ENCODE assay signal across 15 cellular contexts in genomic region chr14:61891251-61891650, GRCh38.
DNase-seq lines count a peak whose midpoint lies in the region; ATAC-seq, FAIRE-seq and TF ChIP-seq lines count a peak whose summit lies in the region.
"Had no signal": no experiment of that assay in that cellular context is flagged by ENCODE, and none has a peak within 500 bp of the region (broad histone marks: within the 10 kb centered on the region; RNA-seq: fewer than 3 reads in every experiment).

No MANE protein-coding gene starts in this region.

- DNase-seq in GM12891 (ENCODE audit: insufficient read length, low spot score) (no peak), M059J (ENCODE audit: low read depth) (peak; percentile 59), astrocyte of the hippocampus (ENCODE audit: low read depth, low spot score) (peak; percentile 55), kidney tubule cell (ENCODE audit: low spot score) (peak; percentile 39), left ventricle myocardium inferior (no peak)
- DNase-seq: activated CD4-positive, alpha-beta T cell treated with anti-CD3 and anti-CD28 coated beads for 48 hours; CD4-positive, alpha-beta T cell; GDM1; NCI-H187; stimulated activated CD4-positive, alpha-beta T cell treated with anti-CD3 and anti-CD28 coated beads, Interleukin-15, amount 100 ng/mL, for 24 hours; thyroid gland had no signal

- H3K4me3 ChIP-seq in left ventricle myocardium inferior, result no peak overlapping the region
- H3K4me3 ChIP-seq: thyroid gland had no signal

- no peak for TF ChIP-seq POLR2A in GM12891 (IDR thresholded peaks at IDR 0.05; ENCODE audit: low read depth, low read length)

- TF ChIP-seq CTCF in left ventricle myocardium inferior (IDR thresholded peaks at IDR 0.05; ENCODE audit: borderline replicate concordance), result no peak

- intact Hi-C loops in left ventricle myocardium inferior (cut with micrococcal nuclease), result loop anchor here (10.0 kb wide), 1 partner anchor 234 kb away; no protein-coding TSS in a partner anchor

- ATAC-seq in HG02642 (IDR thresholded peaks at IDR 0.05; ENCODE audit: poor library complexity, unreplicated experiment) (no peak), HG03045 (IDR thresholded peaks at IDR 0.05; ENCODE audit: unreplicated experiment) (no peak), HG03521 (IDR thresholded peaks at IDR 0.05; ENCODE audit: unreplicated experiment) (no peak)

- no peaks in the 10 kb centered on the region for H3K4me1 ChIP-seq in left ventricle myocardium inferior
- H3K4me1 ChIP-seq: thyroid gland had no signal

- FAIRE-seq in GM12891 (lab: Jason Lieb, UNC), result peak; percentile 52

- H3K9me3 ChIP-seq in left ventricle myocardium inferior (replicated peaks), result no peaks in the 10 kb centered on the region
- H3K9me3 ChIP-seq: thyroid gland had no signal

- H3K27me3 ChIP-seq in left ventricle myocardium inferior (ENCODE audit: low read depth), result peaks cover 38% of the 10 kb centered on the region
- H3K27me3 ChIP-seq: thyroid gland had no signal

- no peak overlapping the region for H3K27ac ChIP-seq in left ventricle myocardium inferior (replicated peaks)
- H3K27ac ChIP-seq: epithelial cell of prostate, thyroid gland had no signal

- H3K36me3 ChIP-seq in left ventricle myocardium inferior, result no peaks in the 10 kb centered on the region
- H3K36me3 ChIP-seq: thyroid gland had no signal

TF ChIP-seq in GM12891, 5 proteins besides CTCF, POLR2A, EP300 and RAD21:
- no peak for TF ChIP-seq POU2F2 (IDR thresholded peaks at IDR 0.05; ENCODE audit: low read depth, low read length)
- TF ChIP-seq POLR2AphosphoS5 (IDR thresholded peaks at IDR 0.05; ENCODE audit: low read depth, low read length), result no peak
- TF ChIP-seq TAF1 (IDR thresholded peaks at IDR 0.05; ENCODE audit: low read depth, low read length), result no peak
- no peak for TF ChIP-seq SPI1 (IDR thresholded peaks at IDR 0.05; ENCODE audit: low read depth, low read length)
- TF ChIP-seq PAX5 (IDR thresholded peaks at IDR 0.05; ENCODE audit: insufficient read depth, low read length, severe bottlenecking), result no peak

Comparison
In these comparisons a context has a peak if more than half of its experiments do, and no peak if none do; other contexts are left out.
1. DNase-seq: peak in M059J (single experiment), astrocyte of the hippocampus (single experiment) and kidney tubule cell (single experiment); none in GM12891 (single experiment) and left ventricle myocardium inferior (single experiment).